ENCODE assay signal across 8 cellular contexts in genomic region chr12:122399592-122400373, GRCh38. TPM values are rescaled to one million over a fixed set of nuclear protein-coding genes. Genes with fewer than 3 reads are reported as not detected.
DNase-seq lines count a peak whose midpoint lies in the region; ATAC-seq, FAIRE-seq and TF ChIP-seq lines count a peak whose summit lies in the region.

No MANE protein-coding gene starts in this region.

- no peak overlapping the region for H2BK12ac ChIP-seq in neuronal stem cell (ENCODE audit: low read length)

- no peak overlapping the region for H2BK15ac ChIP-seq in neuronal stem cell (ENCODE audit: low read length)

- no peaks in the 10 kb centered on the region; the same call in 1 of the 2 replicates for H3K79me2 ChIP-seq in KMS-11 (ENCODE audit: insufficient read depth, low read depth)

- H3K27ac ChIP-seq in KMS-11 (peak overlapping the region; percentile 94), RWPE2 (ENCODE audit: poor library complexity, severe bottlenecking) (peak overlapping the region; percentile 98), foreskin keratinocyte (peak overlapping the region; percentile 98), neuronal stem cell (replicated peaks; ENCODE audit: low read length) (peak overlapping the region; percentile 88)

- no peak overlapping the region for H3K23ac ChIP-seq in neuronal stem cell (ENCODE audit: low read depth, low read length, poor library complexity)

- H3K36me3 ChIP-seq in KMS-11 (ENCODE audit: insufficient read depth) (no peaks in the 10 kb centered on the region), RWPE2 (ENCODE audit: low read depth) (peaks cover 4% of the 10 kb centered on the region; the same call in 1 of the 2 replicates), neuronal stem cell (replicated peaks in 1 of 2; ENCODE audit: control insufficient read depth in 2 of 2, insufficient read depth in 2 of 2, low read length in 2 of 2) (peaks cover 5 to 20% of the 10 kb centered on the region in 2 donors)

- no peaks in the 10 kb centered on the region for H4K20me1 ChIP-seq in KMS-11 (ENCODE audit: insufficient read depth)

- no peak overlapping the region for H3K18ac ChIP-seq in neuronal stem cell (ENCODE audit: low read length)

- no peak overlapping the region for H3K4me3 ChIP-seq in KMS-11 (IDR thresholded peaks at IDR 0.05; ENCODE audit: insufficient read depth, low read depth, low read length)
- H3K4me3 ChIP-seq in RWPE2 (ENCODE audit: severe bottlenecking): no peak overlapping the region
- no peak overlapping the region for H3K4me3 ChIP-seq in neuronal stem cell (ENCODE audit: low read length in 2 of 2)

- H2AFZ ChIP-seq in KMS-11 (ENCODE audit: low read depth) (peak overlapping the region; percentile 68), neuronal stem cell (ENCODE audit: low read length) (peak overlapping the region; percentile 8)

- H3K14ac ChIP-seq in neuronal stem cell (ENCODE audit: low read length): no peak overlapping the region

- ATAC-seq in RWPE2 (ENCODE audit: low read depth) (peak; percentile 48), foreskin keratinocyte (peak; percentile 45), GM21717 (IDR thresholded peaks at IDR 0.05; ENCODE audit: unreplicated experiment) (no peak)

- TF ChIP-seq CTCF in KMS-11 (conservative IDR thresholded peaks at IDR 0.05; ENCODE audit: low read depth, low read length): peak; percentile 75
- TF ChIP-seq CTCF in RWPE2 (IDR thresholded peaks at IDR 0.05; ENCODE audit: poor library complexity, severe bottlenecking): peak; percentile 89
- peak; percentile 87 for TF ChIP-seq CTCF in foreskin keratinocyte (conservative IDR thresholded peaks at IDR 0.05)

- H3K4me1 ChIP-seq in KMS-11 (ENCODE audit: low read depth, poor library complexity, severe bottlenecking) (peaks cover 41% of the 10 kb centered on the region), RWPE2 (ENCODE audit: insufficient read depth, poor library complexity, severe bottlenecking) (peaks cover 41% of the 10 kb centered on the region), foreskin keratinocyte (peaks cover 25% of the 10 kb centered on the region), neuronal stem cell (ENCODE audit: control insufficient read depth in 2 of 2, insufficient read depth in 1 of 2, low read depth in 1 of 2, low read length in 2 of 2) (peaks cover 3 to 11% of the 10 kb centered on the region in 2 donors)

- no peak overlapping the region for H4K91ac ChIP-seq in neuronal stem cell (ENCODE audit: low read depth, low read length, poor library complexity)

- no peak overlapping the region for H4K8ac ChIP-seq in neuronal stem cell (ENCODE audit: low read depth, low read length)

- H3K9me3 ChIP-seq in RWPE2 (ENCODE audit: severe bottlenecking) (no peaks in the 10 kb centered on the region), neuronal stem cell (replicated peaks in 1 of 2; ENCODE audit: control insufficient read depth in 2 of 2, insufficient read depth in 1 of 2, low read depth in 1 of 2, low read length in 2 of 2) (peaks cover 0 to 2% of the 10 kb centered on the region in 2 donors)

- no peaks in the 10 kb centered on the region for H3K27me3 ChIP-seq in KMS-11 (ENCODE audit: insufficient read depth, low read depth)
- H3K27me3 ChIP-seq in RWPE2 (ENCODE audit: insufficient read depth, poor library complexity, severe bottlenecking): no peaks in the 10 kb centered on the region
- no peaks in the 10 kb centered on the region for H3K27me3 ChIP-seq in foreskin keratinocyte
- no peaks in the 10 kb centered on the region for H3K27me3 ChIP-seq in neuronal stem cell (ENCODE audit: control insufficient read depth in 3 of 3, insufficient read depth in 3 of 3, low read depth in 1 of 3, low read length in 3 of 3)

- no CpG with 5 or more reads among the region's 14 CpGs for WGBS in neuronal stem cell (ENCODE audit: extremely low coverage in 2 of 2, insufficient read length in 2 of 2, insufficient replicate concordance in 1 of 2), 2 donors

- peak overlapping the region; percentile 78 for H3K4me2 ChIP-seq in KMS-11
- H3K4me2 ChIP-seq in neuronal stem cell (ENCODE audit: insufficient read depth, low read length, poor library complexity, severe bottlenecking): peak overlapping the region; percentile 51

- no peak overlapping the region for H3K4ac ChIP-seq in neuronal stem cell (ENCODE audit: low read length)

- FAIRE-seq in urothelium cell line (lab: Jason Lieb, UNC): no peak

- no peak overlapping the region for H2BK5ac ChIP-seq in neuronal stem cell (ENCODE audit: low read length)

- DNase-seq in ELR (ENCODE audit: low read depth) (peak; percentile 93), RWPE2 (ENCODE audit: low spot score) (no peak), foreskin keratinocyte (peak; percentile 67 to 76), neuronal stem cell (ENCODE audit: low spot score) (peak; percentile 63), urothelium cell line (ENCODE audit: low spot score) (peak; percentile 78)
- peak; percentile 49 for DNase-seq in activated naive CD4-positive, alpha-beta T cell treated with anti-CD3 and anti-CD28 coated beads, Interleukin-2, amount 50 U/mL, for 16 hours

- no peak overlapping the region for H2AK5ac ChIP-seq in neuronal stem cell (ENCODE audit: low read depth, low read length)

- peaks cover 10% of the 10 kb centered on the region for H3K79me1 ChIP-seq in neuronal stem cell (ENCODE audit: low read depth, low read length)

- no peak overlapping the region for H2BK120ac ChIP-seq in neuronal stem cell (ENCODE audit: low read depth, low read length)

- H3K9ac ChIP-seq in KMS-11 (peak overlapping the region; percentile 74), neuronal stem cell (ENCODE audit: low read depth, low read length, poor library complexity) (no peak overlapping the region)

RNA-seq across cellular contexts. Expression of gene CLIP1, which starts 22.7 kb away (rescaled TPM):
- total RNA-seq in foreskin keratinocyte: 31.5 and 34.4 TPM in 2 replicates
- 6.6 and 6.8 TPM in 2 replicates for polyA plus RNA-seq in foreskin keratinocyte
- polyA plus RNA-seq in neuronal stem cell (2013, experiment 1 of 2): 28.9 TPM
- polyA plus RNA-seq in neuronal stem cell (2013, experiment 2 of 2): 29.6 TPM
